Comparison of ENCODE assay signal across 33 cellular contexts in the genomic region with DNA sequence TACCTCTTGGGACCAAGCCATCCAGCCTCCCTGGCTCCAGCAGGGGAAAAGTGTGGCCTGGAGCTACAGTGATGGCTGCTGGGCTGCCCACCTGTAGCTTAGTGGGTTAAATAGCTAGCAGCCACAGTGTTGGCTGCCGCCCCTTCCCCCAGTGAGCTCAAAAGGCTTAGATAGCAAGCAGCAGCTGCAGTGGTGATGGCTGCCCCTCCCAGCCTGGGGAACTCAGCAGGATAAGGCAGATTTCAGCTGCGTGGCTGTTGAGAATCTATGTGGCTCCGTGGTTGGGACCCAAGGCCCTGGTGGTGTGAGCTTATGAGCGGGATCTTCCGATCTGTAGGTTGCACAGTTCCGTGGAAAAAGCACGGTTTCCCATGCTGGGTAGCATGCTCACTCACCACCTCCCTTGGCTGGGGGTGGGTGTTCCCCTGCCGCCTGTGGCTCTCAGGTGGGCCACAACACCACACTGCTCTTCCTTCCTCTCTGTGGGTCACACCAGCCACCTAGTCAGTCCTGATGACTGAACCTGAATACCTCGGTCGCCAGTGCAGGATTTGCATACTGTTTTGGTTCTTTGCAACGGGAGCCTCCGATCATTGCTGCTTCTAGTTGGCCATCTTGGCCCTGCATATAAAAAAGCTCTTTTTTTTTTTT.
"Had no signal": no experiment of that assay in that cellular context is flagged by ENCODE, and none has a peak within 500 bp of the region (broad histone marks: within the 10 kb centered on the region; RNA-seq: fewer than 3 reads in every experiment).

No MANE protein-coding gene starts in this region.

- H3K27me3 ChIP-seq: adrenal gland, body of pancreas, breast epithelium, Peyer's patch had no signal

- DNase-seq: activated CD4-positive, alpha-beta T cell treated with anti-CD3 and anti-CD28 coated beads, Interleukin-2, amount 10 ng/mL, durations not matched to agents 24 days and 14 days; activated CD4-positive, alpha-beta T cell treated with anti-CD3 and anti-CD28 coated beads, Interleukin-2, amount 50 U/mL, for 4 hours; activated CD4-positive, CD25-positive, alpha-beta regulatory T cell; activated CD8-positive, alpha-beta T cell treated with anti-CD3 and anti-CD28 coated beads for 36 hours; activated gamma-delta T cell; activated naive CD4-positive, alpha-beta T cell treated with Interleukin-2 at 50 U/mL for 16 hours; activated T-cell treated with anti-CD3 and anti-CD28 coated beads, Interleukin-2, amount 50 U/mL, for 24 hours; adrenal gland; body of pancreas; Karpas-422; KBM-7; NCI-H1048; NCI-H1105 treated with DMSO at 0.1 percent for 48 hours; NCI-H1436; NCI-H1694; NCI-H1930; NCI-H2081 treated with DMSO at 0.1 percent for 48 hours; NCI-H345; NCI-H524 treated with DMSO at 0.1 percent for 48 hours; NCI-H774; NK-92 treated with Interleukin-12 subunit alpha and Interleukin-12 subunit beta, amount 100 ng/mL, for 24 hours; PC-3; Peyer's patch; RPMI8226; SHP77 treated with DMSO at 0.1 percent for 48 hours; SW 1271; T-helper 1 cell; T-helper 2 cell; T-helper 9 cell had no signal

- H3K4me3 ChIP-seq: adrenal gland, body of pancreas, breast epithelium, Peyer's patch had no signal

- H3K36me3 ChIP-seq: adrenal gland, breast epithelium, Peyer's patch had no signal

- H3K27ac ChIP-seq: adrenal gland, body of pancreas, breast epithelium, Peyer's patch, VCaP had no signal

- H3K27ac Mint-ChIP-seq: activated CD4-positive, alpha-beta T cell treated with anti-CD3 and anti-CD28 coated beads, Interleukin-2, amount 10 ng/mL, durations not matched to agents 24 days and 14 days; activated CD8-positive, alpha-beta T cell treated with anti-CD3 and anti-CD28 coated beads for 36 hours; activated naive CD4-positive, alpha-beta T cell treated with anti-CD3 and anti-CD28 coated beads, Interleukin-2, amount 50 U/mL, for 24 hours; activated T-cell treated with anti-CD3 and anti-CD28 coated beads, Interleukin-2, amount 50 U/mL, for 24 hours; activated T-helper 2 cell treated with anti-CD3 and anti-CD28 coated beads, Interferon-gamma antibody, Interleukin-2, Interleukin-4, amounts not matched to agents 10 μg/mL and 5 μg/mL and 100 μg/mL, durations not matched to agents 14 hours and 24 hours and 36 hours had no signal

- H3K4me3 Mint-ChIP-seq: activated CD4-positive, alpha-beta T cell treated with anti-CD3 and anti-CD28 coated beads, Interleukin-2, amount 10 ng/mL, durations not matched to agents 24 days and 14 days; activated CD8-positive, alpha-beta T cell treated with anti-CD3 and anti-CD28 coated beads for 36 hours; activated naive CD4-positive, alpha-beta T cell treated with anti-CD3 and anti-CD28 coated beads, Interleukin-2, amount 50 U/mL, for 24 hours; activated T-cell treated with anti-CD3 and anti-CD28 coated beads, Interleukin-2, amount 50 U/mL, for 24 hours had no signal

- ATAC-seq: activated CD8-positive, alpha-beta T cell treated with anti-CD3 and anti-CD28 coated beads for 36 hours; body of pancreas; PC-3 had no signal

- H3K4me1 ChIP-seq: adrenal gland, breast epithelium, Peyer's patch had no signal

- H3K27me3 Mint-ChIP-seq: activated CD4-positive, alpha-beta T cell treated with anti-CD3 and anti-CD28 coated beads, Interleukin-2, amount 10 ng/mL, durations not matched to agents 24 days and 14 days; activated CD8-positive, alpha-beta T cell treated with anti-CD3 and anti-CD28 coated beads for 36 hours; activated naive CD4-positive, alpha-beta T cell treated with anti-CD3 and anti-CD28 coated beads, Interleukin-2, amount 50 U/mL, for 24 hours; activated T-cell treated with anti-CD3 and anti-CD28 coated beads, Interleukin-2, amount 50 U/mL, for 24 hours had no signal

- H3K4me1 Mint-ChIP-seq: activated CD4-positive, alpha-beta T cell treated with anti-CD3 and anti-CD28 coated beads, Interleukin-2, amount 10 ng/mL, durations not matched to agents 24 days and 14 days; activated naive CD4-positive, alpha-beta T cell treated with anti-CD3 and anti-CD28 coated beads, Interleukin-2, amount 50 U/mL, for 24 hours had no signal

- H3K9me3 ChIP-seq: adrenal gland, body of pancreas, Peyer's patch had no signal
